In genomic region chr11:70833554-70833953, GRCh38 we compare ENCODE assay signal across 1 cellular context.
TF ChIP-seq lines count a peak whose summit lies in the region.

No MANE protein-coding gene starts in this region.

TF ChIP-seq in WTC11, 78 proteins besides CTCF, POLR2A, EP300 and RAD21 (continued from another document):
- no peak for TF ChIP-seq ARID4B (CRISPR knock-in tag; IDR thresholded peaks at IDR 0.05; ENCODE audit: borderline replicate concordance)
- no peak for TF ChIP-seq ZNF219 (CRISPR knock-in tag; IDR thresholded peaks at IDR 0.05; ENCODE audit: borderline replicate concordance)
- TF ChIP-seq FOXJ3 (CRISPR knock-in tag; IDR thresholded peaks at IDR 0.05; ENCODE audit: borderline replicate concordance) = no peak
- TF ChIP-seq ZNF512 (CRISPR knock-in tag; IDR thresholded peaks at IDR 0.05; ENCODE audit: borderline replicate concordance) = no peak
- TF ChIP-seq HMGXB4 (CRISPR knock-in tag; IDR thresholded peaks at IDR 0.05) = no peak
- no peak for TF ChIP-seq TP53 (CRISPR knock-in tag; IDR thresholded peaks at IDR 0.05)
- TF ChIP-seq RORB (CRISPR knock-in tag; IDR thresholded peaks at IDR 0.05) = no peak
- TF ChIP-seq SOX15 (CRISPR knock-in tag; IDR thresholded peaks at IDR 0.05) = no peak
- TF ChIP-seq JUN (CRISPR knock-in tag; IDR thresholded peaks at IDR 0.05) = no peak
- TF ChIP-seq ZNF232 (CRISPR knock-in tag; IDR thresholded peaks at IDR 0.05) = no peak
- TF ChIP-seq MLX (CRISPR knock-in tag; IDR thresholded peaks at IDR 0.05) = no peak
- TF ChIP-seq CREM (CRISPR knock-in tag; IDR thresholded peaks at IDR 0.05) = no peak
- TF ChIP-seq ZMAT4 (CRISPR knock-in tag; IDR thresholded peaks at IDR 0.05) = no peak
